Comparison of ENCODE assay signal across 1 cellular context in the genomic region with DNA sequence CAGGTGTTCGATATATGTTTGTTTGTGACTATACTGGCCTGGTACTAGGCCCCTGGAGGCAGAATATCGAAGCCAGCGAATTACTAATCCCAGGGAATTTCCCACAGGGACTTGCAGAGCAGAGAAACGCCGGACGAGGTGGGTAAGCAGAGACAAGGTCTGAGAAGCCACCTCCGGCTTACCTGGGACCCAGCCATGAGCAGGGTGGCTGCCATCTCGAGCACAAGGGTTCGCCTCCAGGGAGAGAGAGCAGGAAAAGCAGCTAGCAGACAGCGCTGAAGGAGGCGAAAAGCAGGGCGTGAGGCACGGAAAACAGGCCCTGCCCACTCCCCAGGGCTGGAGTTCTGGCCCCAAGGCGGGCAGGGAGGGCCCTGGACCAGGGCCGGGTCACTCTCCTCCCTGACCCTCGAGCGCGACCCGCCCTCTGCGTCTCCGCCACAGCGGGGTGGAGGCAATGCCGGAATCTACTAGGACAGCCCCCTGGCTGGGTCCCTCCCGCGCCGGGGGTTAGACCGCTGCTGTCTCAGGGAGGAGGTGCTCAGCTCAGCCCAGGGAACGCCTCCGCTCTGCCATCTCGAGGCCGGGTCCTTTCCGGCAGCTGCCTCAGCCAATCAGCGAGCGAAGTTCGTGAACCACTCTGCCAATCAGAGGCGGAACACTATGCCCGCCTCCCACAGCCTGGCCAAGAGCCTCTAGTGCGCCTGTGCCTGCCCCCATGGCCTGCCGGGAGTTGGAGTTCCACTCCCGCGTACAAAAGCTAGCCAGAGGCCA.
TF ChIP-seq lines count a peak whose summit lies in the region.

No MANE protein-coding gene starts in this region.

TF ChIP-seq in HepG2, 621 proteins besides CTCF, POLR2A, EP300 and RAD21 (continued from another document and continues in another):
- 0 out of 2 replicates have a peak, but pooled peaks have one; percentile 13 for TF ChIP-seq HNF4G (IDR thresholded peaks at IDR 0.05; ENCODE audit: borderline replicate concordance, low read depth, low read length)
- no peak for TF ChIP-seq HNF4G (CRISPR knock-in tag; IDR thresholded peaks at IDR 0.05; ENCODE audit: borderline replicate concordance, low read depth)
- no peak for TF ChIP-seq SMYD3 (CRISPR knock-in tag; IDR thresholded peaks at IDR 0.05)
- TF ChIP-seq, protein P1, sequence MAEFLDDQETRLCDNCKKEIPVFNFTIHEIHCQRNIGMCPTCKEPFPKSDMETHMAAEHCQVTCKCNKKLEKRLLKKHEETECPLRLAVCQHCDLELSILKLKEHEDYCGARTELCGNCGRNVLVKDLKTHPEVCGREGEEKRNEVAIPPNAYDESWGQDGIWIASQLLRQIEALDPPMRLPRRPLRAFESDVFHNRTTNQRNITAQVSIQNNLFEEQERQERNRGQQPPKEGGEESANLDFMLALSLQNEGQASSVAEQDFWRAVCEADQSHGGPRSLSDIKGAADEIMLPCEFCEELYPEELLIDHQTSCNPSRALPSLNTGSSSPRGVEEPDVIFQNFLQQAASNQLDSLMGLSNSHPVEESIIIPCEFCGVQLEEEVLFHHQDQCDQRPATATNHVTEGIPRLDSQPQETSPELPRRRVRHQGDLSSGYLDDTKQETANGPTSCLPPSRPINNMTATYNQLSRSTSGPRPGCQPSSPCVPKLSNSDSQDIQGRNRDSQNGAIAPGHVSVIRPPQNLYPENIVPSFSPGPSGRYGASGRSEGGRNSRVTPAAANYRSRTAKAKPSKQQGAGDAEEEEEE (CRISPR knock-in tag; IDR thresholded peaks at IDR 0.05; ENCODE audit: borderline replicate concordance), result no peak
- TF ChIP-seq, protein P2, sequence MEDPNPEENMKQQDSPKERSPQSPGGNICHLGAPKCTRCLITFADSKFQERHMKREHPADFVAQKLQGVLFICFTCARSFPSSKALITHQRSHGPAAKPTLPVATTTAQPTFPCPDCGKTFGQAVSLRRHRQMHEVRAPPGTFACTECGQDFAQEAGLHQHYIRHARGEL (CRISPR knock-in tag; IDR thresholded peaks at IDR 0.05), result no peak
- TF ChIP-seq, protein P3, sequence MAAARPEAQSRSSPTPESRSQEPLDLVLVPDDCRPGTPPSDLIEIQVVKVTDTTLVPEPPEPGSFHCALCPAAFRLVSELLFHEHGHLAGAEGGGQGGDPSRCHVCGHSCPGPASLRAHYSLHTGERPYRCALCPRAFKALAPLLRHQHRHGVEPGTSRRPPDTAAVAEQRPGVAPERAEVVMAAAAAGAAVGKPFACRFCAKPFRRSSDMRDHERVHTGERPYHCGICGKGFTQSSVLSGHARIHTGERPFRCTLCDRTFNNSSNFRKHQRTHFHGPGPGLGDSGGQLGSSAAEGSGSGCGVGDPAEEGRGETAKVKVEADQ (CRISPR knock-in tag; IDR thresholded peaks at IDR 0.05; ENCODE audit: borderline replicate concordance), result no peak
- TF ChIP-seq ZNF746 (CRISPR knock-in tag; IDR thresholded peaks at IDR 0.05), result peak; percentile 23; the same call in 1 of the 2 replicates
- TF ChIP-seq FOXA1 (IDR thresholded peaks at IDR 0.05), result no peak
- TF ChIP-seq FOXA1 (CRISPR knock-in tag; IDR thresholded peaks at IDR 0.05), result no peak
- TF ChIP-seq RARG (CRISPR knock-in tag; IDR thresholded peaks at IDR 0.05; ENCODE audit: low read depth), result no peak
- no peak for TF ChIP-seq SETDB1 (CRISPR knock-in tag; IDR thresholded peaks at IDR 0.05; ENCODE audit: borderline replicate concordance)
- no peak; the same call in 1 of the 2 replicates for TF ChIP-seq SPEN (CRISPR knock-in tag; IDR thresholded peaks at IDR 0.05; ENCODE audit: low read depth)
- TF ChIP-seq ZNF605 (CRISPR knock-in tag; IDR thresholded peaks at IDR 0.05), result no peak; the same call in 1 of the 2 replicates
- peak; percentile 39; the same call in 1 of the 2 replicates for TF ChIP-seq NR2C2 (CRISPR knock-in tag; IDR thresholded peaks at IDR 0.05; ENCODE audit: borderline replicate concordance)
- peak; percentile 70; the same call in 1 of the 2 replicates for TF ChIP-seq KDM2A (CRISPR knock-in tag; IDR thresholded peaks at IDR 0.05; ENCODE audit: borderline replicate concordance, low read depth)
- TF ChIP-seq SIN3A (IDR thresholded peaks at IDR 0.05; ENCODE audit: borderline replicate concordance, low read depth, low read length), result peak; percentile 87; the same call in 1 of the 2 replicates
- no peak for TF ChIP-seq SKI (IDR thresholded peaks at IDR 0.05; ENCODE audit: partially characterized antibody)
- TF ChIP-seq ZNF430 (CRISPR knock-in tag; IDR thresholded peaks at IDR 0.05), result no peak; the same call in 1 of the 2 replicates
- TF ChIP-seq ZMYM3 (CRISPR knock-in tag; IDR thresholded peaks at IDR 0.05), result peak; percentile 38; the same call in 1 of the 2 replicates
- TF ChIP-seq HNRNPH1 (optimal IDR thresholded peaks at IDR 0.05; ENCODE audit: low read depth, low read length), result no peak
- TF ChIP-seq, protein P4, sequence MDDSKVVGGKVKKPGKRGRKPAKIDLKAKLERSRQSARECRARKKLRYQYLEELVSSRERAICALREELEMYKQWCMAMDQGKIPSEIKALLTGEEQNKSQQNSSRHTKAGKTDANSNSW (CRISPR knock-in tag; IDR thresholded peaks at IDR 0.05; ENCODE audit: borderline replicate concordance), result no peak
- TF ChIP-seq ZNF557 (CRISPR knock-in tag; IDR thresholded peaks at IDR 0.05), result peak; percentile 73; the same call in 1 of the 2 replicates
- peak; percentile 97 for TF ChIP-seq NFYB (CRISPR knock-in tag; IDR thresholded peaks at IDR 0.05)
- TF ChIP-seq HDAC1 (CRISPR knock-in tag; IDR thresholded peaks at IDR 0.05), result no peak; the same call in 1 of the 2 replicates
- no peak for TF ChIP-seq TSC22D2 (CRISPR knock-in tag; IDR thresholded peaks at IDR 0.05; ENCODE audit: borderline replicate concordance)
- TF ChIP-seq HHEX (CRISPR knock-in tag; IDR thresholded peaks at IDR 0.05), result no peak
- TF ChIP-seq MYC (CRISPR knock-in tag; IDR thresholded peaks at IDR 0.05; ENCODE audit: borderline replicate concordance), result peak; percentile 64
- TF ChIP-seq, protein P5, sequence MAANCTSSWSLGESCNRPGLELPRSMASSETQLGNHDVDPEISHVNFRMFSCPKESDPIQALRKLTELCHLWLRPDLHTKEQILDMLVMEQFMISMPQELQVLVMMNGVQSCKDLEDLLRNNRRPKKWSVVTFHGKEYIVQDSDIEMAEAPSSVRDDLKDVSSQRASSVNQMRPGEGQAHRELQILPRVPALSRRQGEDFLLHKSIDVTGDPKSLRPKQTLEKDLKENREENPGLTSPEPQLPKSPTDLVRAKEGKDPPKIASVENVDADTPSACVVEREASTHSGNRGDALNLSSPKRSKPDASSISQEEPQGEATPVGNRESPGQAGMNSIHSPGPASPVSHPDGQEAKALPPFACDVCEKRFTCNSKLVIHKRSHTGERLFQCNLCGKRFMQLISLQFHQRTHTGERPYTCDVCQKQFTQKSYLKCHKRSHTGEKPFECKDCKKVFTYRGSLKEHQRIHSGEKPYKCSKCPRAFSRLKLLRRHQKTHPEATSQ (CRISPR knock-in tag; IDR thresholded peaks at IDR 0.05; ENCODE audit: borderline replicate concordance), result no peak
- TF ChIP-seq SNAI1 (CRISPR knock-in tag; IDR thresholded peaks at IDR 0.05; ENCODE audit: borderline replicate concordance), result no peak; the same call in 1 of the 2 replicates
- TF ChIP-seq, protein P6, sequence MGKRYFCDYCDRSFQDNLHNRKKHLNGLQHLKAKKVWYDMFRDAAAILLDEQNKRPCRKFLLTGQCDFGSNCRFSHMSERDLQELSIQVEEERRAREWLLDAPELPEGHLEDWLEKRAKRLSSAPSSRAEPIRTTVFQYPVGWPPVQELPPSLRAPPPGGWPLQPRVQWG (CRISPR knock-in tag; IDR thresholded peaks at IDR 0.05; ENCODE audit: borderline replicate concordance, low read depth), result no peak
- TF ChIP-seq, protein P7, sequence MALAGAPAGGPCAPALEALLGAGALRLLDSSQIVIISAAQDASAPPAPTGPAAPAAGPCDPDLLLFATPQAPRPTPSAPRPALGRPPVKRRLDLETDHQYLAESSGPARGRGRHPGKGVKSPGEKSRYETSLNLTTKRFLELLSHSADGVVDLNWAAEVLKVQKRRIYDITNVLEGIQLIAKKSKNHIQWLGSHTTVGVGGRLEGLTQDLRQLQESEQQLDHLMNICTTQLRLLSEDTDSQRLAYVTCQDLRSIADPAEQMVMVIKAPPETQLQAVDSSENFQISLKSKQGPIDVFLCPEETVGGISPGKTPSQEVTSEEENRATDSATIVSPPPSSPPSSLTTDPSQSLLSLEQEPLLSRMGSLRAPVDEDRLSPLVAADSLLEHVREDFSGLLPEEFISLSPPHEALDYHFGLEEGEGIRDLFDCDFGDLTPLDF (CRISPR knock-in tag; IDR thresholded peaks at IDR 0.05), result no peak
- TF ChIP-seq KLF11 (CRISPR knock-in tag; IDR thresholded peaks at IDR 0.05), result no peak
- no peak for TF ChIP-seq TP53 (CRISPR knock-in tag; conservative IDR thresholded peaks at IDR 0.05)
- TF ChIP-seq ELF4 (CRISPR knock-in tag; IDR thresholded peaks at IDR 0.05; ENCODE audit: borderline replicate concordance), result no peak
- peak; percentile 88 for TF ChIP-seq GABPB1 (CRISPR knock-in tag; IDR thresholded peaks at IDR 0.05)
- TF ChIP-seq ZNF136 (CRISPR knock-in tag; IDR thresholded peaks at IDR 0.05; ENCODE audit: low read depth), result no peak
- no peak for TF ChIP-seq FLYWCH1 (CRISPR knock-in tag; IDR thresholded peaks at IDR 0.05)
- TF ChIP-seq, protein P8, sequence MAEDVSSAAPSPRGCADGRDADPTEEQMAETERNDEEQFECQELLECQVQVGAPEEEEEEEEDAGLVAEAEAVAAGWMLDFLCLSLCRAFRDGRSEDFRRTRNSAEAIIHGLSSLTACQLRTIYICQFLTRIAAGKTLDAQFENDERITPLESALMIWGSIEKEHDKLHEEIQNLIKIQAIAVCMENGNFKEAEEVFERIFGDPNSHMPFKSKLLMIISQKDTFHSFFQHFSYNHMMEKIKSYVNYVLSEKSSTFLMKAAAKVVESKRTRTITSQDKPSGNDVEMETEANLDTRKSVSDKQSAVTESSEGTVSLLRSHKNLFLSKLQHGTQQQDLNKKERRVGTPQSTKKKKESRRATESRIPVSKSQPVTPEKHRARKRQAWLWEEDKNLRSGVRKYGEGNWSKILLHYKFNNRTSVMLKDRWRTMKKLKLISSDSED (CRISPR knock-in tag; IDR thresholded peaks at IDR 0.05), result no peak
- no peak for TF ChIP-seq NFATC3 (CRISPR knock-in tag; IDR thresholded peaks at IDR 0.05)
- no peak for TF ChIP-seq ZNF12 (CRISPR knock-in tag; IDR thresholded peaks at IDR 0.05)
- TF ChIP-seq ZNF160 (CRISPR knock-in tag; IDR thresholded peaks at IDR 0.05), result peak; percentile 71; the same call in 1 of the 2 replicates
- TF ChIP-seq ZNF775 (CRISPR knock-in tag; IDR thresholded peaks at IDR 0.05; ENCODE audit: borderline replicate concordance), result no peak
- TF ChIP-seq, protein P9, sequence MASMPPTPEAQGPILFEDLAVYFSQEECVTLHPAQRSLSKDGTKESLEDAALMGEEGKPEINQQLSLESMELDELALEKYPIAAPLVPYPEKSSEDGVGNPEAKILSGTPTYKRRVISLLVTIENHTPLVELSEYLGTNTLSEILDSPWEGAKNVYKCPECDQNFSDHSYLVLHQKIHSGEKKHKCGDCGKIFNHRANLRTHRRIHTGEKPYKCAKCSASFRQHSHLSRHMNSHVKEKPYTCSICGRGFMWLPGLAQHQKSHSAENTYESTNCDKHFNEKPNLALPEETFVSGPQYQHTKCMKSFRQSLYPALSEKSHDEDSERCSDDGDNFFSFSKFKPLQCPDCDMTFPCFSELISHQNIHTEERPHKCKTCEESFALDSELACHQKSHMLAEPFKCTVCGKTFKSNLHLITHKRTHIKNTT (CRISPR knock-in tag; IDR thresholded peaks at IDR 0.05), result no peak
- TF ChIP-seq, protein P10, sequence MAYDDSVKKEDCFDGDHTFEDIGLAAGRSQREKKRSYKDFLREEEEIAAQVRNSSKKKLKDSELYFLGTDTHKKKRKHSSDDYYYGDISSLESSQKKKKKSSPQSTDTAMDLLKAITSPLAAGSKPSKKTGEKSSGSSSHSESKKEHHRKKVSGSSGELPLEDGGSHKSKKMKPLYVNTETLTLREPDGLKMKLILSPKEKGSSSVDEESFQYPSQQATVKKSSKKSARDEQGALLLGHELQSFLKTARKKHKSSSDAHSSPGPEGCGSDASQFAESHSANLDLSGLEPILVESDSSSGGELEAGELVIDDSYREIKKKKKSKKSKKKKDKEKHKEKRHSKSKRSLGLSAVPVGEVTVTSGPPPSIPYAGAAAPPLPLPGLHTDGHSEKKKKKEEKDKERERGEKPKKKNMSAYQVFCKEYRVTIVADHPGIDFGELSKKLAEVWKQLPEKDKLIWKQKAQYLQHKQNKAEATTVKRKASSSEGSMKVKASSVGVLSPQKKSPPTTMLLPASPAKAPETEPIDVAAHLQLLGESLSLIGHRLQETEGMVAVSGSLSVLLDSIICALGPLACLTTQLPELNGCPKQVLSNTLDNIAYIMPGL (CRISPR knock-in tag; IDR thresholded peaks at IDR 0.05; ENCODE audit: borderline replicate concordance in 1 of 2, low read depth in 1 of 2), result peak in 1 of 2 experiments; percentile 62; a peak in 3 of 4 replicates
- TF ChIP-seq ETV5 (CRISPR knock-in tag; IDR thresholded peaks at IDR 0.05; ENCODE audit: borderline replicate concordance), result peak; percentile 10; the same call in 1 of the 2 replicates
- no peak for TF ChIP-seq ETV6 (CRISPR knock-in tag; conservative IDR thresholded peaks at IDR 0.05)
- TF ChIP-seq ZNF841 (CRISPR knock-in tag; IDR thresholded peaks at IDR 0.05; ENCODE audit: borderline replicate concordance), result no peak
- no peak for TF ChIP-seq HOXD1 (CRISPR knock-in tag; IDR thresholded peaks at IDR 0.05)
- TF ChIP-seq POGZ (CRISPR knock-in tag; IDR thresholded peaks at IDR 0.05), result 0 out of 2 replicates have a peak, but pooled peaks have one; percentile 49
- no peak; the same call in 1 of the 2 replicates for TF ChIP-seq EED (CRISPR knock-in tag; IDR thresholded peaks at IDR 0.05)
- no peak for TF ChIP-seq ZNF644 (CRISPR knock-in tag; IDR thresholded peaks at IDR 0.05; ENCODE audit: low read depth)
- TF ChIP-seq ASH2L (IDR thresholded peaks at IDR 0.05; ENCODE audit: insufficient read length, low read depth, low read length), result no peak
- TF ChIP-seq, protein P11, sequence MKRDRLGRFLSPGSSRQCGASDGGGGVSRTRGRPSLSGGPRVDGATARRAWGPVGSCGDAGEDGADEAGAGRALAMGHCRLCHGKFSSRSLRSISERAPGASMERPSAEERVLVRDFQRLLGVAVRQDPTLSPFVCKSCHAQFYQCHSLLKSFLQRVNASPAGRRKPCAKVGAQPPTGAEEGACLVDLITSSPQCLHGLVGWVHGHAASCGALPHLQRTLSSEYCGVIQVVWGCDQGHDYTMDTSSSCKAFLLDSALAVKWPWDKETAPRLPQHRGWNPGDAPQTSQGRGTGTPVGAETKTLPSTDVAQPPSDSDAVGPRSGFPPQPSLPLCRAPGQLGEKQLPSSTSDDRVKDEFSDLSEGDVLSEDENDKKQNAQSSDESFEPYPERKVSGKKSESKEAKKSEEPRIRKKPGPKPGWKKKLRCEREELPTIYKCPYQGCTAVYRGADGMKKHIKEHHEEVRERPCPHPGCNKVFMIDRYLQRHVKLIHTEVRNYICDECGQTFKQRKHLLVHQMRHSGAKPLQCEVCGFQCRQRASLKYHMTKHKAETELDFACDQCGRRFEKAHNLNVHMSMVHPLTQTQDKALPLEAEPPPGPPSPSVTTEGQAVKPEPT (CRISPR knock-in tag; IDR thresholded peaks at IDR 0.05; ENCODE audit: low read depth), result 0 out of 2 replicates have a peak, but pooled peaks have one; percentile 4
- no peak for TF ChIP-seq NFE2L2 (IDR thresholded peaks at IDR 0.05; ENCODE audit: low read length)
- no peak for TF ChIP-seq ZNF33B (CRISPR knock-in tag; IDR thresholded peaks at IDR 0.05)
- TF ChIP-seq ZNF546 (CRISPR knock-in tag; conservative IDR thresholded peaks at IDR 0.05), result no peak
- TF ChIP-seq HOXA5 (CRISPR knock-in tag; IDR thresholded peaks at IDR 0.05), result 0 out of 2 replicates have a peak, but pooled peaks have one; percentile 39
